1 cellular context compared by ENCODE assay signal in genomic region chr2:101473581-101473910, GRCh38.
TF ChIP-seq lines count a peak whose summit lies in the region.

No MANE protein-coding gene starts in this region.

TF ChIP-seq in WTC11, 78 proteins besides CTCF, POLR2A, EP300 and RAD21 (continued from another document):
- TF ChIP-seq FOXP4 (CRISPR knock-in tag; IDR thresholded peaks at IDR 0.05), result no peak
- no peak for TF ChIP-seq E2F5 (CRISPR knock-in tag; IDR thresholded peaks at IDR 0.05)
- no peak for TF ChIP-seq ZNF396 (CRISPR knock-in tag; IDR thresholded peaks at IDR 0.05; ENCODE audit: borderline replicate concordance)
